ENCODE assay signal across 21 cellular contexts in genomic region chr16:51629602-51630001, GRCh38.
"Had no signal": no experiment of that assay in that cellular context is flagged by ENCODE, and none has a peak within 500 bp of the region (broad histone marks: within the 10 kb centered on the region; RNA-seq: fewer than 3 reads in every experiment).

No MANE protein-coding gene starts in this region.

- H3K36me3 ChIP-seq: brain microvascular endothelial cell, cardiac muscle cell had no signal

- H3K4me3 ChIP-seq: cardiac muscle cell had no signal

- H3K27me3 ChIP-seq: brain microvascular endothelial cell, cardiac muscle cell had no signal

- DNase-seq: activated B cell treated with CpG ODN at 0.5 μM for 24 hours; activated CD4-positive, alpha-beta memory T cell treated with anti-CD3 and anti-CD28 coated beads for 36 hours; activated CD4-positive, alpha-beta T cell treated with anti-CD3 and anti-CD28 coated beads for 1 hour; activated CD4-positive, alpha-beta T cell treated with anti-CD3 and anti-CD28 coated beads, Interleukin-2, amount 10 ng/mL, durations not matched to agents 7 days and 5 days; activated CD8-positive, alpha-beta memory T cell treated with anti-CD3 and anti-CD28 coated beads for 24 hours; activated effector memory CD4-positive, alpha-beta T cell treated with anti-CD3 and anti-CD28 coated beads, Interleukin-2, amount 50 U/mL, for 16 hours; activated naive CD4-positive, alpha-beta T cell treated with anti-CD3 and anti-CD28 coated beads for 36 hours; activated T-cell treated with anti-CD3 and anti-CD28 coated beads, Interleukin-2, amount 50 U/mL, for 4 hours; brain microvascular endothelial cell; Karpas-422; NCI-H1105 treated with DMSO at 0.1 percent for 48 hours; NCI-H1436 treated with DMSO at 0.1 percent for 48 hours; NCI-H187; NCI-H2081; NCI-H510A treated with DMSO at 0.1 percent for 48 hours; NCI-H69; SIG-M5; T-helper 17 cell; T1000 had no signal

- H3K4me3 Mint-ChIP-seq: activated B cell treated with CpG ODN at 0.5 μM for 24 hours; activated CD4-positive, alpha-beta memory T cell treated with anti-CD3 and anti-CD28 coated beads for 36 hours; activated CD4-positive, alpha-beta T cell treated with anti-CD3 and anti-CD28 coated beads, Interleukin-2, amount 10 ng/mL, durations not matched to agents 7 days and 5 days; activated naive CD4-positive, alpha-beta T cell treated with anti-CD3 and anti-CD28 coated beads for 36 hours; activated naive CD8-positive, alpha-beta T cell; activated T-cell treated with anti-CD3 and anti-CD28 coated beads, Interleukin-2, amount 50 U/mL, for 4 hours; T-helper 17 cell had no signal

- H3K4me1 Mint-ChIP-seq: activated B cell treated with CpG ODN at 0.5 μM for 24 hours; activated CD4-positive, alpha-beta T cell treated with anti-CD3 and anti-CD28 coated beads, Interleukin-2, amount 10 ng/mL, durations not matched to agents 7 days and 5 days; T-helper 17 cell had no signal

- H3K27ac ChIP-seq: brain microvascular endothelial cell, cardiac muscle cell had no signal

- ATAC-seq: activated T-cell treated with anti-CD3 and anti-CD28 coated beads, Interleukin-2, amount 50 U/mL, for 4 hours; T-helper 17 cell had no signal

- H3K27me3 Mint-ChIP-seq: activated B cell treated with CpG ODN at 0.5 μM for 24 hours; activated CD4-positive, alpha-beta memory T cell treated with anti-CD3 and anti-CD28 coated beads for 36 hours; activated CD4-positive, alpha-beta T cell treated with anti-CD3 and anti-CD28 coated beads, Interleukin-2, amount 10 ng/mL, durations not matched to agents 7 days and 5 days; T-helper 17 cell had no signal

- H3K27ac Mint-ChIP-seq: activated B cell treated with CpG ODN at 0.5 μM for 24 hours; activated CD4-positive, alpha-beta memory T cell treated with anti-CD3 and anti-CD28 coated beads for 36 hours; activated CD4-positive, alpha-beta T cell treated with anti-CD3 and anti-CD28 coated beads, Interleukin-2, amount 10 ng/mL, durations not matched to agents 7 days and 5 days; activated naive CD4-positive, alpha-beta T cell treated with anti-CD3 and anti-CD28 coated beads for 36 hours; activated naive CD8-positive, alpha-beta T cell; T-helper 17 cell had no signal

- H3K36me3 Mint-ChIP-seq: activated CD4-positive, alpha-beta memory T cell treated with anti-CD3 and anti-CD28 coated beads for 36 hours; activated naive CD8-positive, alpha-beta T cell had no signal
